Comparison of ENCODE assay signal across 2 cellular contexts in the genomic region with DNA sequence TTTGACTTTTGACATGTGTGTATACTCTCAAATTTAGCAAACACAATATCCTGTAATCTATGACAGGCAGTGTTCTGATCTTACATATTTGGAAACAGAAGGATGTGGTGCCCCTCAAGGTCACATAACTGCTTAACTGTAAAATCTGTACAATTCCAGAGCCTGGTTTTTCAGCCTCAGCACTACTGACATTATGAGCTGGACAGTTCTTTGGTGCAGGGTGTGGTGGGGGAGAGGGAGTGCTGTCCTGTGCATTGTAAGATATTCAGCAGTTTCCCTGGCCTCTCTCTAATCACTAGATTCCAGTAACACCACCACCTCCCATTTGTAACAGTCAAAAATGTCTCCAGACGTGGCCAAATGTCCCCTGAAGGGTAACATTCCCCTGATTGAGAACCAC.
TF ChIP-seq lines count a peak whose summit lies in the region.

No MANE protein-coding gene starts in this region.

TF ChIP-seq in SK-N-SH, 30 proteins besides CTCF, POLR2A, EP300 and RAD21 (continued from another document):
- no peak for TF ChIP-seq SMC3 (IDR thresholded peaks at IDR 0.05; ENCODE audit: low read depth, low read length)
TF ChIP-seq in SK-N-SH: peak in this region for 1.

TF ChIP-seq in SK-N-SH treated with all-trans-retinoic acid at 6 μM for 48 hours, 23 proteins besides CTCF, POLR2A, EP300 and RAD21 (continued from another document):
- TF ChIP-seq, protein P1, sequence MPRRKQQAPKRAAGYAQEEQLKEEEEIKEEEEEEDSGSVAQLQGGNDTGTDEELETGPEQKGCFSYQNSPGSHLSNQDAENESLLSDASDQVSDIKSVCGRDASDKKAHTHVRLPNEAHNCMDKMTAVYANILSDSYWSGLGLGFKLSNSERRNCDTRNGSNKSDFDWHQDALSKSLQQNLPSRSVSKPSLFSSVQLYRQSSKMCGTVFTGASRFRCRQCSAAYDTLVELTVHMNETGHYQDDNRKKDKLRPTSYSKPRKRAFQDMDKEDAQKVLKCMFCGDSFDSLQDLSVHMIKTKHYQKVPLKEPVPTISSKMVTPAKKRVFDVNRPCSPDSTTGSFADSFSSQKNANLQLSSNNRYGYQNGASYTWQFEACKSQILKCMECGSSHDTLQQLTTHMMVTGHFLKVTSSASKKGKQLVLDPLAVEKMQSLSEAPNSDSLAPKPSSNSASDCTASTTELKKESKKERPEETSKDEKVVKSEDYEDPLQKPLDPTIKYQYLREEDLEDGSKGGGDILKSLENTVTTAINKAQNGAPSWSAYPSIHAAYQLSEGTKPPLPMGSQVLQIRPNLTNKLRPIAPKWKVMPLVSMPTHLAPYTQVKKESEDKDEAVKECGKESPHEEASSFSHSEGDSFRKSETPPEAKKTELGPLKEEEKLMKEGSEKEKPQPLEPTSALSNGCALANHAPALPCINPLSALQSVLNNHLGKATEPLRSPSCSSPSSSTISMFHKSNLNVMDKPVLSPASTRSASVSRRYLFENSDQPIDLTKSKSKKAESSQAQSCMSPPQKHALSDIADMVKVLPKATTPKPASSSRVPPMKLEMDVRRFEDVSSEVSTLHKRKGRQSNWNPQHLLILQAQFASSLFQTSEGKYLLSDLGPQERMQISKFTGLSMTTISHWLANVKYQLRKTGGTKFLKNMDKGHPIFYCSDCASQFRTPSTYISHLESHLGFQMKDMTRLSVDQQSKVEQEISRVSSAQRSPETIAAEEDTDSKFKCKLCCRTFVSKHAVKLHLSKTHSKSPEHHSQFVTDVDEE (CRISPR knock-in tag; IDR thresholded peaks at IDR 0.05) = no peak
- TF ChIP-seq ARNTL (CRISPR knock-in tag; IDR thresholded peaks at IDR 0.05; ENCODE audit: borderline replicate concordance, low read depth) (no peak), ZFP30 (CRISPR knock-in tag; IDR thresholded peaks at IDR 0.05) (no peak), ZNF8 (CRISPR knock-in tag; IDR thresholded peaks at IDR 0.05) (no peak), ESRRG (CRISPR knock-in tag; IDR thresholded peaks at IDR 0.05) (no peak), CSDC2 (CRISPR knock-in tag; IDR thresholded peaks at IDR 0.05) (no peak), RARB (CRISPR knock-in tag; IDR thresholded peaks at IDR 0.05) (no peak), TCF4 (CRISPR knock-in tag; IDR thresholded peaks at IDR 0.05; ENCODE audit: borderline replicate concordance) (no peak), BACH2 (CRISPR knock-in tag; IDR thresholded peaks at IDR 0.05; ENCODE audit: borderline replicate concordance) (no peak), ZNF70 (CRISPR knock-in tag; IDR thresholded peaks at IDR 0.05) (no peak), ZNF565 (CRISPR knock-in tag; conservative IDR thresholded peaks at IDR 0.05; ENCODE audit: low read depth) (no peak), SNAI2 (CRISPR knock-in tag; IDR thresholded peaks at IDR 0.05) (no peak)
- TF ChIP-seq, protein P2, sequence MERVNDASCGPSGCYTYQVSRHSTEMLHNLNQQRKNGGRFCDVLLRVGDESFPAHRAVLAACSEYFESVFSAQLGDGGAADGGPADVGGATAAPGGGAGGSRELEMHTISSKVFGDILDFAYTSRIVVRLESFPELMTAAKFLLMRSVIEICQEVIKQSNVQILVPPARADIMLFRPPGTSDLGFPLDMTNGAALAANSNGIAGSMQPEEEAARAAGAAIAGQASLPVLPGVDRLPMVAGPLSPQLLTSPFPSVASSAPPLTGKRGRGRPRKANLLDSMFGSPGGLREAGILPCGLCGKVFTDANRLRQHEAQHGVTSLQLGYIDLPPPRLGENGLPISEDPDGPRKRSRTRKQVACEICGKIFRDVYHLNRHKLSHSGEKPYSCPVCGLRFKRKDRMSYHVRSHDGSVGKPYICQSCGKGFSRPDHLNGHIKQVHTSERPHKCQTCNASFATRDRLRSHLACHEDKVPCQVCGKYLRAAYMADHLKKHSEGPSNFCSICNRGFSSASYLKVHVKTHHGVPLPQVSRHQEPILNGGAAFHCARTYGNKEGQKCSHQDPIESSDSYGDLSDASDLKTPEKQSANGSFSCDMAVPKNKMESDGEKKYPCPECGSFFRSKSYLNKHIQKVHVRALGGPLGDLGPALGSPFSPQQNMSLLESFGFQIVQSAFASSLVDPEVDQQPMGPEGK (CRISPR knock-in tag; IDR thresholded peaks at IDR 0.05; ENCODE audit: borderline replicate concordance) = no peak
- TF ChIP-seq, protein P3, sequence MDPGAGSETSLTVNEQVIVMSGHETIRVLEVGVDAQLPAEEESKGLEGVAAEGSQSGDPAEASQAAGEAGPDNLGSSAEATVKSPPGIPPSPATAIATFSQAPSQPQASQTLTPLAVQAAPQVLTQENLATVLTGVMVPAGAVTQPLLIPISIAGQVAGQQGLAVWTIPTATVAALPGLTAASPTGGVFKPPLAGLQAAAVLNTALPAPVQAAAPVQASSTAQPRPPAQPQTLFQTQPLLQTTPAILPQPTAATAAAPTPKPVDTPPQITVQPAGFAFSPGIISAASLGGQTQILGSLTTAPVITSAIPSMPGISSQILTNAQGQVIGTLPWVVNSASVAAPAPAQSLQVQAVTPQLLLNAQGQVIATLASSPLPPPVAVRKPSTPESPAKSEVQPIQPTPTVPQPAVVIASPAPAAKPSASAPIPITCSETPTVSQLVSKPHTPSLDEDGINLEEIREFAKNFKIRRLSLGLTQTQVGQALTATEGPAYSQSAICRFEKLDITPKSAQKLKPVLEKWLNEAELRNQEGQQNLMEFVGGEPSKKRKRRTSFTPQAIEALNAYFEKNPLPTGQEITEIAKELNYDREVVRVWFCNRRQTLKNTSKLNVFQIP (CRISPR knock-in tag; IDR thresholded peaks at IDR 0.05; ENCODE audit: borderline replicate concordance, low read depth) = no peak
TF ChIP-seq in SK-N-SH treated with all-trans-retinoic acid at 6 μM for 48 hours: peak in this region for 0.
